25 cellular contexts compared by ENCODE assay signal in the genomic region with DNA sequence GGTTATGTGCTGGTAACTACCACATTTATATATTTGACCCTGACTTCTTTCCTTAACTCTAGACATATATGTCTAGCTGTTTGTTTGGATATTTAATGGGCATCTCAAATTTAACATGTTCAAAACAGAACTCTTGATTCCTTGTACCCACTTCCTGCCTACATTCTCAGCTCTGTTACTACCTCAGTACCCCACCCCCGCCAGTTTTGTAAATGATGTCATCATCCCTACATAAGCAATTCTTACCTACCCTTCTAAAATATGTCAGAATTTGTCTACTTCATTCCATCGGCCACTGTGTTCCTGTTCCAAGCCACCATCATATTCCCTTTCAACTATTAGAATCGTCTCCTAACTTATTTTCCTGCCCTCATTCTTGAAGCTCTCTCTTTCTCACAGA. TPM values are rescaled to one million over a fixed set of nuclear protein-coding genes. Genes with fewer than 3 reads are reported as not detected.
A peak's percentile ranks its signal among the peaks of the same experiment; 100 is the strongest.
DNase-seq lines count a peak whose midpoint lies in the region; ATAC-seq, FAIRE-seq and TF ChIP-seq lines count a peak whose summit lies in the region.
"Had no signal": no experiment of that assay in that cellular context is flagged by ENCODE, and none has a peak within 500 bp of the region (broad histone marks: within the 10 kb centered on the region; RNA-seq: fewer than 3 reads in every experiment).

No MANE protein-coding gene starts in this region.

- H3K27ac Mint-ChIP-seq in activated CD4-positive, alpha-beta T cell treated with anti-CD3 and anti-CD28 coated beads, Interleukin-2, amount 10 ng/mL, durations not matched to agents 7 days and 5 days = no peak overlapping the region
- H3K27ac Mint-ChIP-seq in H9 = no peak overlapping the region
- H3K27ac Mint-ChIP-seq: CD8-positive, alpha-beta memory T cell had no signal

- H4K5ac ChIP-seq in H9 (ENCODE audit: insufficient read length, low read depth, low read length) = no peak overlapping the region

- peaks cover 32% of the 10 kb centered on the region for H3K4me1 Mint-ChIP-seq in activated CD4-positive, alpha-beta T cell treated with anti-CD3 and anti-CD28 coated beads, Interleukin-2, amount 10 ng/mL, durations not matched to agents 7 days and 5 days
- peaks cover 7 to 9% of the 10 kb centered on the region in 2 experiments for H3K4me1 Mint-ChIP-seq in H9

- no peak for FAIRE-seq in K562 (lab: Jason Lieb, UNC)
- FAIRE-seq: A204.1, D721Med, GM12892 had no signal

- TF ChIP-seq POLR2A in K562 (conservative IDR thresholded peaks at IDR 0.05) = no peak

- H4K8ac ChIP-seq in H9 (replicated peaks; ENCODE audit: insufficient read length, low read depth, low read length) = no peak overlapping the region

- CTCF ChIA-PET in activated CD4-positive, alpha-beta T cell treated with anti-CD3 and anti-CD28 coated beads, Interleukin-2, amount 10 ng/mL, durations not matched to agents 7 days and 5 days (lab: Charles Lee) = interaction anchor here (0.7 to 0.8 kb wide), 2 partner anchors 48 to 256 kb away, joined by 3 to 4 read pairs; no protein-coding TSS in a partner anchor
- CTCF ChIA-PET in K562 (lab: Yijun Ruan, JAX; ENCODE audit: low intra/inter-chr PET ratio) = no interaction called here

- H4K20me1 ChIP-seq in Loucy (ENCODE audit: insufficient read depth, low read length, poor library complexity, severe bottlenecking) (peaks cover 7% of the 10 kb centered on the region), K562 (replicated peaks; ENCODE audit: control insufficient read depth, insufficient read depth, low read length) (no peaks in the 10 kb centered on the region), H9 (ENCODE audit: control insufficient read depth, insufficient read depth, insufficient read length) (no peaks in the 10 kb centered on the region)
- H4K20me1 ChIP-seq: BLaER1 treated with 17β-estradiol and CSF1 and Interleukin-3, amounts not matched to agents 10 nM and 100 nM had no signal

- in situ Hi-C loops in K562 (cut with MboI) = no loop called here

- H3K27me3 ChIP-seq in Loucy (ENCODE audit: insufficient read depth, low read length, poor library complexity, severe bottlenecking) (no peaks in the 10 kb centered on the region), K562 (ENCODE audit: control insufficient read depth in 2 of 2, insufficient read depth in 2 of 2, low read length in 2 of 2) (no peaks in the 10 kb centered on the region), H9 (ENCODE audit: insufficient read depth, low read length) (no peaks in the 10 kb centered on the region)
- H3K27me3 ChIP-seq: BLaER1 treated with 17β-estradiol and CSF1 and Interleukin-3, amounts not matched to agents 10 nM and 100 nM; MG63; Peyer's patch had no signal

- no peak overlapping the region for H3K56ac ChIP-seq in H9 (ENCODE audit: insufficient read length, low read depth, low read length)

- peaks cover 7% of the 10 kb centered on the region; the same call in 1 of the 2 replicates for H3K36me3 ChIP-seq in Loucy (ENCODE audit: insufficient read depth, low read length)
- H3K36me3 ChIP-seq in K562 (ENCODE audit: control insufficient read depth, insufficient read depth, low read length) = peaks cover 71% of the 10 kb centered on the region

- 98% methylated on average over 3 of the region's 3 CpGs for WGBS in K562 (ENCODE audit: insufficient coverage, low coverage, missing lambda C conversion rate)
- no CpG with 5 or more reads among the region's 3 CpGs for WGBS in H9 (ENCODE audit: extremely low coverage, insufficient read length, low lambda C conversion rate)

- H3K14ac ChIP-seq in H9 (ENCODE audit: insufficient read depth, low read length) = no peak overlapping the region

- no peak overlapping the region for H3K4me3 ChIP-seq in Loucy (ENCODE audit: low read length, poor library complexity, severe bottlenecking)
- H3K4me3 ChIP-seq in K562 = no peak overlapping the region
- H3K4me3 ChIP-seq: BLaER1 treated with 17β-estradiol and CSF1 and Interleukin-3, amounts not matched to agents 10 nM and 100 nM; MG63; Peyer's patch; SK-N-MC had no signal

- no peak overlapping the region for H2BK15ac ChIP-seq in H9 (ENCODE audit: low read depth, low read length)

- H2AK5ac ChIP-seq in H9 (ENCODE audit: insufficient read length, low read length) = no peak overlapping the region

- H3K9me1 ChIP-seq in K562 (ENCODE audit: control insufficient read depth, insufficient read depth, low read length) = no peaks in the 10 kb centered on the region

- H3K4me3 Mint-ChIP-seq in activated CD4-positive, alpha-beta T cell treated with anti-CD3 and anti-CD28 coated beads, Interleukin-2, amount 10 ng/mL, durations not matched to agents 7 days and 5 days = no peak overlapping the region
- H3K4me3 Mint-ChIP-seq in H9 = no peak overlapping the region
- H3K4me3 Mint-ChIP-seq: CD8-positive, alpha-beta memory T cell had no signal

- TF ChIP-seq RAD21 in K562 (CRISPR knock-in tag; conservative IDR thresholded peaks at IDR 0.05 in 1 of 2, IDR thresholded peaks at IDR 0.05 in 1 of 2) = no peak

- H3K23me2 ChIP-seq in H9 (ENCODE audit: insufficient read length, low read depth, low read length, poor library complexity, severe bottlenecking) = peaks cover 6% of the 10 kb centered on the region

- no TSS peak for BruUV-seq in K562 (replicated peaks; lab: Mats Ljungman, UMichigan)

- H3K27ac ChIP-seq in K562 (ENCODE audit: extremely low read depth, low read depth, low read length) (no peak overlapping the region), H9 (ENCODE audit: insufficient read length, low read depth, low read length) (no peak overlapping the region)
- H3K27ac ChIP-seq: BLaER1 treated with 17β-estradiol and CSF1 and Interleukin-3, amounts not matched to agents 10 nM and 100 nM; Peyer's patch; SK-N-MC had no signal

- TF ChIP-seq CTCF in Loucy (conservative IDR thresholded peaks at IDR 0.05; ENCODE audit: low read length) = no peak
- no peak for TF ChIP-seq CTCF in K562 (IDR thresholded peaks at IDR 0.05 in 2 of 3, conservative IDR thresholded peaks at IDR 0.05 in 1 of 3; ENCODE audit: insufficient read depth in 2 of 3, low read depth in 1 of 3, low read length in 3 of 3)
- no peak for TF ChIP-seq CTCF in H9 (conservative IDR thresholded peaks at IDR 0.05)

- H4K91ac ChIP-seq in H9 (ENCODE audit: insufficient read length, low read depth, low read length) = no peak overlapping the region

- no peak overlapping the region for H3K9ac ChIP-seq in Loucy (ENCODE audit: low read depth, low read length, poor library complexity, severe bottlenecking)
- H3K9ac ChIP-seq in K562 (ENCODE audit: insufficient read depth in 1 of 2, low read depth in 2 of 2, low read length in 2 of 2) = no peak overlapping the region
- H3K9ac ChIP-seq in H9 (ENCODE audit: extremely low read depth, insufficient read length, low read length) = no peak overlapping the region
- H3K9ac ChIP-seq: BLaER1 treated with 17β-estradiol and CSF1 and Interleukin-3, amounts not matched to agents 10 nM and 100 nM had no signal

- peaks cover 12% of the 10 kb centered on the region for H3K4me1 ChIP-seq in Loucy (ENCODE audit: insufficient read depth, low read length, poor library complexity, severe bottlenecking)
- H3K4me1 ChIP-seq in K562 (replicated peaks in 1 of 2; ENCODE audit: control insufficient read depth in 2 of 2, insufficient read depth in 2 of 2, low read length in 2 of 2) = peaks cover 0 to 5% of the 10 kb centered on the region in 2 experiments; a peak in 1 of 5 replicates
- no peaks in the 10 kb centered on the region for H3K4me1 ChIP-seq in H9 (ENCODE audit: insufficient read depth, low read length)

- H3K4me2 ChIP-seq in Loucy (ENCODE audit: low read depth, low read length, poor library complexity, severe bottlenecking) (peak overlapping the region; percentile 46), K562 (ENCODE audit: insufficient read depth, low read length) (no peak overlapping the region), H9 (ENCODE audit: insufficient read depth, insufficient read length, low read length) (no peak overlapping the region)
- H3K4me2 ChIP-seq: BLaER1 treated with 17β-estradiol and CSF1 and Interleukin-3, amounts not matched to agents 10 nM and 100 nM had no signal

- H2BK5ac ChIP-seq in H9 (ENCODE audit: insufficient read length, low read length) = no peak overlapping the region

- TF ChIP-seq EP300 in K562 (IDR thresholded peaks at IDR 0.05; ENCODE audit: low read length) = no peak

- peaks cover 5% of the 10 kb centered on the region for H3K79me1 ChIP-seq in H9 (ENCODE audit: insufficient read depth, low read depth, low read length, poor library complexity, severe bottlenecking)

- H3K23ac ChIP-seq in H9 (ENCODE audit: insufficient read length, low read depth, low read length) = no peak overlapping the region

- H3K79me2 ChIP-seq in Loucy (ENCODE audit: insufficient read depth, low read length) (peaks cover 45% of the 10 kb centered on the region), K562 (ENCODE audit: control insufficient read depth, insufficient read depth, low read length) (peaks cover 72% of the 10 kb centered on the region), H9 (ENCODE audit: insufficient read depth, low read length) (0 out of 2 replicates have a peak, but pooled peaks cover 2% of the 10 kb centered on the region)

- H2BK12ac ChIP-seq in H9 (ENCODE audit: insufficient read length, low read depth, low read length) = no peak overlapping the region

- no peaks in the 10 kb centered on the region for H3K27me3 Mint-ChIP-seq in activated CD4-positive, alpha-beta T cell treated with anti-CD3 and anti-CD28 coated beads, Interleukin-2, amount 10 ng/mL, durations not matched to agents 7 days and 5 days
- H3K27me3 Mint-ChIP-seq in H9 (ENCODE audit: low read depth) = peaks cover 1% of the 10 kb centered on the region; the same call in 1 of the 2 replicates
- H3K27me3 Mint-ChIP-seq: CD8-positive, alpha-beta memory T cell had no signal

- intact Hi-C loops in K562 (cut with micrococcal nuclease) = no loop called here
- intact Hi-C loops in Right ventricle myocardium superior (cut with DNase I) = no loop called here

- H3K9me2 ChIP-seq in Loucy (replicated peaks; ENCODE audit: low read depth, low read length) = no peaks in the 10 kb centered on the region

- no peak overlapping the region for H3K4ac ChIP-seq in H9 (ENCODE audit: low read depth, low read length)

- peak; percentile 21 for DNase-seq in activated CD4-positive, alpha-beta T cell treated with anti-CD3 and anti-CD28 coated beads, Interleukin-2, amount 10 ng/mL, durations not matched to agents 7 days and 5 days
- DNase-seq in activated CD4-positive, alpha-beta T cell treated with anti-CD3 and anti-CD28 coated beads, Interleukin-2, amount 50 U/mL, for 4 hours = no peak
- DNase-seq in EH (ENCODE audit: low read depth) = peak; percentile 30
- DNase-seq in K562 (ENCODE audit: extremely low read depth in 1 of 4, low spot score in 3 of 4) = no peak
- DNase-seq in H9 = no peak
- no peak for DNase-seq in germinal center (ENCODE audit: low spot score)
- DNase-seq in Right ventricle myocardium superior = no peak
- DNase-seq: CD8-positive, alpha-beta memory T cell; DMS79; GF-D8; HCEC 1CT; MG63; NCI-H1092 treated with DMSO at 0.1 percent for 48 hours; NCI-H1694; NCI-H2107; NCI-H226; NCI-H524 treated with DMSO at 0.1 percent for 48 hours; Peyer's patch had no signal

- peaks cover 23% of the 10 kb centered on the region for H3K36me3 Mint-ChIP-seq in activated CD4-positive, alpha-beta T cell treated with anti-CD3 and anti-CD28 coated beads, Interleukin-2, amount 10 ng/mL, durations not matched to agents 7 days and 5 days (ENCODE audit: low read depth)
- peaks cover 0 to 12% (median 4%) of the 10 kb centered on the region in 3 experiments; a peak in 5 of 7 replicates for H3K36me3 Mint-ChIP-seq in H9 (ENCODE audit: insufficient read depth in 1 of 3, low read depth in 3 of 3)

- no peak overlapping the region for H3T11ph ChIP-seq in H9 (ENCODE audit: low read length)

- H2AFZ ChIP-seq in Loucy (ENCODE audit: low read length) (no peak overlapping the region), K562 (ENCODE audit: low read depth, low read length) (no peak overlapping the region), H9 (ENCODE audit: low read length) (no peak overlapping the region)

- H3F3A ChIP-seq in Loucy (ENCODE audit: low read depth) = peaks cover under 1% of the 10 kb centered on the region; the same call in 1 of the 2 replicates

- no peak overlapping the region for H3K18ac ChIP-seq in H9 (ENCODE audit: insufficient read length, low read depth, low read length)

- H2BK20ac ChIP-seq in H9 (ENCODE audit: low read depth, low read length, poor library complexity, severe bottlenecking) = no peak overlapping the region

- H3K9me3 ChIP-seq in Loucy (ENCODE audit: insufficient read depth, low read depth, low read length) = peaks cover 2% of the 10 kb centered on the region; the same call in 1 of the 2 replicates
- H3K9me3 ChIP-seq in K562 (replicated peaks; ENCODE audit: control insufficient read depth, insufficient read depth, low read depth, low read length) = no peaks in the 10 kb centered on the region
- H3K9me3 ChIP-seq in H9 (ENCODE audit: control insufficient read depth, low read depth, low read length) = peaks cover 8% of the 10 kb centered on the region
- H3K9me3 ChIP-seq: MG63, Peyer's patch had no signal

- no peak for ATAC-seq in K562
- no peak for ATAC-seq in Right ventricle myocardium superior (ENCODE audit: poor library complexity)
- ATAC-seq: Right ventricle myocardium inferior had no signal

- POLR2A ChIA-PET in activated CD4-positive, alpha-beta T cell treated with anti-CD3 and anti-CD28 coated beads, Interleukin-2, amount 10 ng/mL, durations not matched to agents 7 days and 5 days (lab: Charles Lee) = interaction anchor here (0.6 kb wide), 1 partner anchor 75 kb away, joined by 5 read pairs; no protein-coding TSS in a partner anchor
- POLR2A ChIA-PET in K562 (lab: Yijun Ruan, JAX) = no interaction called here

- peaks cover 5% of the 10 kb centered on the region for H3K9me3 Mint-ChIP-seq in activated CD4-positive, alpha-beta T cell treated with anti-CD3 and anti-CD28 coated beads, Interleukin-2, amount 10 ng/mL, durations not matched to agents 7 days and 5 days
- H3K9me3 Mint-ChIP-seq in H9 = no peaks in the 10 kb centered on the region; a peak in 2 of 5 replicates

- H2BK120ac ChIP-seq in H9 (ENCODE audit: low read depth, low read length, poor library complexity, severe bottlenecking) = no peak overlapping the region

RNA-seq across cellular contexts. Expression of a gene that starts 4.8 kb away (rescaled TPM):
- total RNA-seq in activated CD4-positive, alpha-beta T cell treated with anti-CD3 and anti-CD28 coated beads, Interleukin-2, amount 10 ng/mL, durations not matched to agents 7 days and 5 days = 10 to 100 TPM; 33.3 to 38.5 TPM
- total RNA-seq in K562 (2011; cell fraction: chromatin; rRNA removed; ENCODE audit: low replicate concordance) = 20.6 and 112 TPM in 2 replicates
- total RNA-seq in K562 (2011; cell fraction: nucleolus; rRNA removed) = 12.8 and 17.9 TPM in 2 replicates
- 35.8 and 50.8 TPM in 2 replicates for total RNA-seq in K562 (2011; cell fraction: nucleoplasm; rRNA removed)
- total RNA-seq in K562 (2014; rRNA removed) = 30.7 and 31.6 TPM in 2 replicates
- 60.5 and 71.2 TPM in 2 replicates for total RNA-seq in K562 (2014; rRNA removed; fragmentation: Illumina TruSeq; extraction: Trizol)
- total RNA-seq in K562 (2015; rRNA removed; fragmentation: Illumina TruSeq; extraction: Trizol) = 66.0 and 74.2 TPM in 2 replicates
- total RNA-seq in K562 (2021) = 46.9 and 54.5 TPM in 2 replicates
- 41.7 and 44.1 TPM in 2 replicates for polyA plus RNA-seq in K562 (2011; rRNA removed)
- 6.1 and 17.2 TPM in 2 replicates for polyA plus RNA-seq in K562 (2011; cell fraction: cytosol; rRNA removed)
- 42.9 and 70.5 TPM in 2 replicates for polyA plus RNA-seq in K562 (2011; cell fraction: nucleus; rRNA removed)
- polyA plus RNA-seq in K562 (2012) = 32.0 and 35.3 TPM in 2 replicates
- 52.4 and 54.4 TPM in 2 replicates for polyA plus RNA-seq in K562 (2014; fragmentation: Illumina TruSeq; extraction: Trizol)
- 10 to 100 TPM; 15.3 to 18.0 TPM for polyA plus RNA-seq in K562 (2014; fragmentation: Nextera tagmentation; extraction: Ambion mirVana)
- 35.6 and 39.5 TPM in 2 replicates for polyA plus RNA-seq in K562 (2014; rRNA removed)
- polyA minus RNA-seq in K562 (2011; rRNA and poly(A)+ RNA removed) = 128 and 144 TPM in 2 replicates
- polyA minus RNA-seq in K562 (2011; cell fraction: cytosol; rRNA and poly(A)+ RNA removed) = 29.1 and 30.0 TPM in 2 replicates
- polyA minus RNA-seq in K562 (2011; cell fraction: nucleus; rRNA and poly(A)+ RNA removed) = 38.4 and 64.6 TPM in 2 replicates
- total RNA-seq in H9 (2021) = 40.4 and 46.1 TPM in 2 replicates
- total RNA-seq in Right ventricle myocardium superior = 33.1 TPM

RNA-seq across cellular contexts. Expression of a gene that starts 18.3 kb away (rescaled TPM):
- total RNA-seq in activated CD4-positive, alpha-beta T cell treated with anti-CD3 and anti-CD28 coated beads, Interleukin-2, amount 10 ng/mL, durations not matched to agents 7 days and 5 days = under 1 TPM; 0.25 to 0.33 TPM
- total RNA-seq in K562 (2011; cell fraction: chromatin; rRNA removed; ENCODE audit: low replicate concordance) = not detected in 2 replicates
- not detected in 2 replicates for total RNA-seq in K562 (2011; cell fraction: nucleolus; rRNA removed)
- not detected in 2 replicates for total RNA-seq in K562 (2011; cell fraction: nucleoplasm; rRNA removed)
- not detected in 2 replicates for total RNA-seq in K562 (2014; rRNA removed)
- total RNA-seq in K562 (2014; rRNA removed; fragmentation: Illumina TruSeq; extraction: Trizol) = not detected in 2 replicates
- not detected in 2 replicates for total RNA-seq in K562 (2015; rRNA removed; fragmentation: Illumina TruSeq; extraction: Trizol)
- total RNA-seq in K562 (2021) = not detected in 2 replicates
- not detected in 2 replicates for polyA plus RNA-seq in K562 (2011; rRNA removed)
- not detected in 2 replicates for polyA plus RNA-seq in K562 (2011; cell fraction: cytosol; rRNA removed)
- not detected in 2 replicates for polyA plus RNA-seq in K562 (2011; cell fraction: nucleus; rRNA removed)
- not detected in 2 replicates for polyA plus RNA-seq in K562 (2012)
- polyA plus RNA-seq in K562 (2014; fragmentation: Illumina TruSeq; extraction: Trizol) = not detected in 2 replicates
- not detected for polyA plus RNA-seq in K562 (2014; fragmentation: Nextera tagmentation; extraction: Ambion mirVana)
- 0.15 and 0.44 TPM in 2 replicates for polyA plus RNA-seq in K562 (2014; rRNA removed)
- not detected in 2 replicates for polyA minus RNA-seq in K562 (2011; rRNA and poly(A)+ RNA removed)
- polyA minus RNA-seq in K562 (2011; cell fraction: cytosol; rRNA and poly(A)+ RNA removed) = not detected in 2 replicates
- polyA minus RNA-seq in K562 (2011; cell fraction: nucleus; rRNA and poly(A)+ RNA removed) = not detected in 2 replicates
- total RNA-seq in H9 (2021) = not detected in 2 replicates
- total RNA-seq in Right ventricle myocardium superior = not detected
- total RNA-seq: Peyer's patch, Right ventricle myocardium inferior had no signal
- polyA plus RNA-seq: CD8-positive, alpha-beta memory T cell had no signal

Comparison
In these comparisons a context has a peak if more than half of its experiments do, and no peak if none do; other contexts are left out.
1. DNase-seq: peak in activated CD4-positive, alpha-beta T cell treated with anti-CD3 and anti-CD28 coated beads, Interleukin-2, amount 10 ng/mL, durations not matched to agents 7 days and 5 days (single experiment) and EH (single experiment); none in activated CD4-positive, alpha-beta T cell treated with anti-CD3 and anti-CD28 coated beads, Interleukin-2, amount 50 U/mL, for 4 hours (0 of 2), K562 (0 of 4), H9 (single experiment), germinal center (single experiment) and Right ventricle myocardium superior (single experiment).